In the genomic region with DNA sequence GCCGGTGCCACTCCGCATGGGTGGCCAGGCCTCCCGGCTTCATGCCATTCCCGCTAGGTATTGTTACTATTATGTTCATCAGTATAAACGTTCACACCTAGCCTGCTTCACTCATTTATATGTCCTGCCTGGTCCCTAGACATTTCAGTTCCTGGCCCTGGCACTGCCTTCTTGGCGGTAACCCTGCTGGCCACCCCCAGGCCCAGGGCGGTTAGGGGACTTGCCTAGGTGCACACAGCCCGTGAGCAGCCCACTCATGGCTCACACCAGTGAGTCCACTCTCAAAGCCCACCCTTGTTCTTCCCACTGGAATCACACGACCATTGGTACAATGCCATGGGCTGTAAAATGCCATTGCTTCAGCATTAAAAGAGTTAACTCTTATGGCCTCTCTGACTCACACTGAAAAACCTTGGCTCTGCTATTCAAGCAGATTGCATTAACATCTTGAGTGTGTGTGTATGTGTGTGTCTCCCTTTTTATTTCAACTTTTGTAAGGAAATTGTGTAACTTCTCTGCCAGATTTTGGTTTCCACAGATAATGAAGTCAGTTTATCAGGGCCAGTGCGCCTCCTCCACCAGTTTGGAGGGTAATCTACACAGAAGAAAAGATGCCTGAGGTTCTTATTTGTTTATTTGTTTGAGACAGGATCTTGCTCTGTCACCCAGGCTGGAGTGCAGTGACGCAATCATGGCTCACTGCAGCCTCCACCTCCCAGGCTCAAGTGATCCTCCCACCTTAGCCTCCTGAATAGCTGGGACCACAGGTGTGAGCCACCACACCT, we compare ENCODE assay signal across 9 cellular contexts.
A peak's percentile ranks its signal among the peaks of the same experiment; 100 is the strongest.
DNase-seq lines count a peak whose midpoint lies in the region; ATAC-seq, FAIRE-seq and TF ChIP-seq lines count a peak whose summit lies in the region.
"Had no signal": no experiment of that assay in that cellular context is flagged by ENCODE, and none has a peak within 500 bp of the region (broad histone marks: within the 10 kb centered on the region; RNA-seq: fewer than 3 reads in every experiment).

No MANE protein-coding gene starts in this region.

- H3K79me2 ChIP-seq in MM.1S (ENCODE audit: low read length), result no peaks in the 10 kb centered on the region

- H3K9me3 ChIP-seq in small intestine (ENCODE audit: control insufficient read depth, low read depth) (no peaks in the 10 kb centered on the region), MM.1S (replicated peaks; ENCODE audit: insufficient read depth, low read length) (no peaks in the 10 kb centered on the region)

- no peak overlapping the region for H2AFZ ChIP-seq in MM.1S (ENCODE audit: low read length)

- 85 to 90% (median 87%) methylated on average over 11 of the region's 11 CpGs for WGBS in small intestine, 3 donors

- no peaks in the 10 kb centered on the region for H3K9me2 ChIP-seq in MM.1S (replicated peaks; ENCODE audit: insufficient read depth, low read length)

- FAIRE-seq in small intestine (lab: Jason Lieb, UNC), result no peak

- ATAC-seq in HG03039 (IDR thresholded peaks at IDR 0.05; ENCODE audit: unreplicated experiment), result no peak

- H3K27ac ChIP-seq in small intestine (ENCODE audit: low read depth in 1 of 2, low read length in 1 of 2) (peak overlapping the region in 1 of 2 donors; percentile 57), MM.1S (ENCODE audit: low read length) (no peak overlapping the region)
- H3K27ac ChIP-seq: cardiac muscle cell had no signal

- H3K4me2 ChIP-seq in MM.1S (ENCODE audit: low read depth, low read length), result no peak overlapping the region

- no peaks in the 10 kb centered on the region for H4K20me1 ChIP-seq in MM.1S (ENCODE audit: insufficient read depth, low read length)

- no peaks in the 10 kb centered on the region for H3K27me3 ChIP-seq in small intestine (ENCODE audit: control insufficient read depth in 2 of 2, insufficient read depth in 2 of 2, low read length in 2 of 2)
- no peaks in the 10 kb centered on the region for H3K27me3 ChIP-seq in MM.1S (replicated peaks; ENCODE audit: insufficient read depth, low read length)
- H3K27me3 ChIP-seq: cardiac muscle cell had no signal

- no peak overlapping the region for H3K4me3 ChIP-seq in HFF-Myc (replicated peaks; ENCODE audit: low read depth, low read length)
- no peak overlapping the region for H3K4me3 ChIP-seq in fibroblast of mammary gland (ENCODE audit: control insufficient read depth, low read depth, low read length)
- no peak overlapping the region for H3K4me3 ChIP-seq in small intestine (ENCODE audit: low read depth in 1 of 2, low read length in 2 of 2)
- H3K4me3 ChIP-seq in MM.1S (ENCODE audit: low read length), result no peak overlapping the region
- H3K4me3 ChIP-seq: cardiac muscle cell had no signal

- H3F3A ChIP-seq in MM.1S (ENCODE audit: insufficient read depth, low read length), result no peaks in the 10 kb centered on the region

- H3K36me3 ChIP-seq in small intestine (ENCODE audit: control insufficient read depth in 2 of 2, insufficient read depth in 2 of 2, low read length in 2 of 2), result no peaks in the 10 kb centered on the region
- no peaks in the 10 kb centered on the region for H3K36me3 ChIP-seq in MM.1S (replicated peaks; ENCODE audit: insufficient read depth, low read length)
- H3K36me3 ChIP-seq: cardiac muscle cell had no signal

- H3K9ac ChIP-seq in MM.1S (ENCODE audit: low read length), result no peak overlapping the region

- H3K4me1 ChIP-seq in small intestine (ENCODE audit: control insufficient read depth in 2 of 2, insufficient read depth in 1 of 2, low read depth in 1 of 2, low read length in 1 of 2), result peaks cover 0 to 2% of the 10 kb centered on the region in 2 donors
- no peaks in the 10 kb centered on the region for H3K4me1 ChIP-seq in MM.1S (ENCODE audit: low read length)

- DNase-seq in HFF-Myc (ENCODE audit: extremely low read depth, low read depth), result peak; percentile 48
- DNase-seq in SIG-M5 treated with dmso at 0.1 percent for 504 hours (lab: John Stamatoyannopoulos, UW; ENCODE audit: unreplicated experiment), result peak; percentile 94
- peak; percentile 91 for DNase-seq in fibroblast of mammary gland (ENCODE audit: low read depth)
- peak; percentile 33 for DNase-seq in small intestine
- no peak for DNase-seq in NCI-H2171 (lab: John Stamatoyannopoulos, UW)
- no peak for DNase-seq in MM.1S
- no peak for DNase-seq in NCI-H345 (lab: John Stamatoyannopoulos, UW)

- TF ChIP-seq CTCF in HFF-Myc (IDR thresholded peaks at IDR 0.05; ENCODE audit: low read depth, low read length, missing control alignments) (no peak), fibroblast of mammary gland (conservative IDR thresholded peaks at IDR 0.05; ENCODE audit: control insufficient read depth, insufficient read depth, low read depth, low read length) (no peak), MM.1S (IDR thresholded peaks at IDR 0.05; ENCODE audit: low read length) (no peak)

Comparison
In these comparisons a context has a peak if more than half of its experiments do, and no peak if none do; other contexts are left out.
1. DNase-seq: peak in HFF-Myc (single experiment), SIG-M5 treated with dmso at 0.1 percent for 504 hours (single experiment), fibroblast of mammary gland (single experiment) and small intestine (single experiment); none in NCI-H2171 (single experiment), MM.1S (single experiment) and NCI-H345 (single experiment).